ENCODE assay signal across 18 cellular contexts in genomic region chr11:108824601-108825000, GRCh38.
DNase-seq lines count a peak whose midpoint lies in the region; ATAC-seq and TF ChIP-seq lines count a peak whose summit lies in the region.
"Had no signal": no experiment of that assay in that cellular context is flagged by ENCODE, and none has a peak within 500 bp of the region (broad histone marks: within the 10 kb centered on the region; RNA-seq: fewer than 3 reads in every experiment).

No MANE protein-coding gene starts in this region.

- H3K27me3 Mint-ChIP-seq in activated T-cell treated with anti-CD3 and anti-CD28 coated beads, Interleukin-2, amount 50 U/mL, for 72 hours (ENCODE audit: low read depth): no peaks in the 10 kb centered on the region
- H3K27me3 Mint-ChIP-seq in activated T-helper 1 cell treated with anti-CD3 and anti-CD28 coated beads, Interleukin-12 subunit alpha, Interleukin-12 subunit beta, Interleukin-2, Interleukin-4 antibody, amounts not matched to agents 30 ng/mL and 10 ng/mL and 1 ng/mL, durations not matched to agents 14 hours and 24 hours and 36 hours (ENCODE audit: insufficient read depth): no peaks in the 10 kb centered on the region

- H3K27ac Mint-ChIP-seq in activated T-cell treated with anti-CD3 and anti-CD28 coated beads, Interleukin-2, amount 50 U/mL, for 72 hours: peak overlapping the region; percentile 26
- no peak overlapping the region for H3K27ac Mint-ChIP-seq in activated T-helper 1 cell treated with anti-CD3 and anti-CD28 coated beads, Interleukin-12 subunit alpha, Interleukin-12 subunit beta, Interleukin-2, Interleukin-4 antibody, amounts not matched to agents 30 ng/mL and 10 ng/mL and 1 ng/mL, durations not matched to agents 14 hours and 24 hours and 36 hours
- H3K27ac Mint-ChIP-seq: CD8-positive, alpha-beta memory T cell; HFFc6 had no signal

- no peak overlapping the region for H3K4me3 ChIP-seq in choroid plexus epithelial cell (ENCODE audit: low read depth, low read length)
- H3K4me3 ChIP-seq in dorsolateral prefrontal cortex: no peak overlapping the region
- H3K4me3 ChIP-seq: BLaER1 had no signal

- DNase-seq in activated T-cell treated with anti-CD3 and anti-CD28 coated beads, Interleukin-2, amount 50 U/mL, for 72 hours: no peak
- DNase-seq in activated T-cell treated with anti-CD3 and anti-CD28 coated beads, Interleukin-2, amount 50 U/mL, for 48 hours: no peak
- DNase-seq in choroid plexus epithelial cell (ENCODE audit: low read depth) (peak; percentile 51), glomerular endothelial cell (ENCODE audit: extremely low read depth, low read depth, low spot score) (peak; percentile 29), dorsolateral prefrontal cortex (no peak), NCI-H748 treated with DMSO at 0.1 percent for 48 hours (lab: John Stamatoyannopoulos, UW) (no peak)
- DNase-seq in activated T-helper 1 cell treated with anti-CD3 and anti-CD28 coated beads, Interleukin-12 subunit alpha, Interleukin-12 subunit beta, Interleukin-2, Interleukin-4 antibody, amounts not matched to agents 30 ng/mL and 10 ng/mL and 1 ng/mL, durations not matched to agents 14 hours and 24 hours and 36 hours (ENCODE audit: low spot score): no peak
- DNase-seq in effector CD8-positive, alpha-beta T cell (lab: John Stamatoyannopoulos, UW): no peak
- DNase-seq: AML-193; Caco-2; CD8-positive, alpha-beta memory T cell; DND-41; GDM1; HCEC 1CT; HFFc6 had no signal

- no peak for TF ChIP-seq CTCF in choroid plexus epithelial cell (conservative IDR thresholded peaks at IDR 0.05; ENCODE audit: low read depth, low read length)
- no peak for TF ChIP-seq CTCF in dorsolateral prefrontal cortex (IDR thresholded peaks at IDR 0.05 in 54 of 56, conservative IDR thresholded peaks at IDR 0.05 in 2 of 56; ENCODE audit: low read depth in 1 of 56, partially characterized antibody in 56 of 56)

- H3K4me3 Mint-ChIP-seq in activated T-cell treated with anti-CD3 and anti-CD28 coated beads, Interleukin-2, amount 50 U/mL, for 72 hours: no peak overlapping the region
- no peak overlapping the region for H3K4me3 Mint-ChIP-seq in activated T-helper 1 cell treated with anti-CD3 and anti-CD28 coated beads, Interleukin-12 subunit alpha, Interleukin-12 subunit beta, Interleukin-2, Interleukin-4 antibody, amounts not matched to agents 30 ng/mL and 10 ng/mL and 1 ng/mL, durations not matched to agents 14 hours and 24 hours and 36 hours
- H3K4me3 Mint-ChIP-seq: CD8-positive, alpha-beta memory T cell; HFFc6 had no signal

- no peaks in the 10 kb centered on the region for H3K27me3 ChIP-seq in dorsolateral prefrontal cortex
- H3K27me3 ChIP-seq: BLaER1 had no signal

- H3K36me3 Mint-ChIP-seq in activated T-cell treated with anti-CD3 and anti-CD28 coated beads, Interleukin-2, amount 50 U/mL, for 72 hours (ENCODE audit: insufficient read depth in 2 of 2): peaks cover 2 to 4% of the 10 kb centered on the region in 2 donors
- H3K36me3 Mint-ChIP-seq in activated T-helper 1 cell treated with anti-CD3 and anti-CD28 coated beads, Interleukin-12 subunit alpha, Interleukin-12 subunit beta, Interleukin-2, Interleukin-4 antibody, amounts not matched to agents 30 ng/mL and 10 ng/mL and 1 ng/mL, durations not matched to agents 14 hours and 24 hours and 36 hours (ENCODE audit: low read depth): peaks cover 2% of the 10 kb centered on the region

- H3K27ac ChIP-seq in dorsolateral prefrontal cortex: no peak overlapping the region
- H3K27ac ChIP-seq: 22Rv1, BLaER1, HL-60 had no signal

- intact Hi-C loops in dorsolateral prefrontal cortex (cut with DNase I): no loop called here
- intact Hi-C loops in activated T-helper 1 cell treated with anti-CD3 and anti-CD28 coated beads, Interleukin-12 subunit alpha, Interleukin-12 subunit beta, Interleukin-2, Interleukin-4 antibody, amounts not matched to agents 30 ng/mL and 10 ng/mL and 1 ng/mL, durations not matched to agents 14 hours and 24 hours and 36 hours (cut with micrococcal nuclease): no loop called here

- peaks cover 0 to 4% of the 10 kb centered on the region in 2 donors for H3K9me3 Mint-ChIP-seq in activated T-cell treated with anti-CD3 and anti-CD28 coated beads, Interleukin-2, amount 50 U/mL, for 72 hours
- peaks cover under 1% of the 10 kb centered on the region for H3K9me3 Mint-ChIP-seq in activated T-helper 1 cell treated with anti-CD3 and anti-CD28 coated beads, Interleukin-12 subunit alpha, Interleukin-12 subunit beta, Interleukin-2, Interleukin-4 antibody, amounts not matched to agents 30 ng/mL and 10 ng/mL and 1 ng/mL, durations not matched to agents 14 hours and 24 hours and 36 hours
- H3K9me3 Mint-ChIP-seq: CD8-positive, alpha-beta memory T cell had no signal

- no peak for ATAC-seq in activated T-cell treated with anti-CD3 and anti-CD28 coated beads, Interleukin-2, amount 50 U/mL, for 72 hours (replicated peaks in 1 of 2)

- peaks cover 6% of the 10 kb centered on the region for H3K4me1 Mint-ChIP-seq in activated T-cell treated with anti-CD3 and anti-CD28 coated beads, Interleukin-2, amount 50 U/mL, for 72 hours (ENCODE audit: low read depth)
- peaks cover 4% of the 10 kb centered on the region for H3K4me1 Mint-ChIP-seq in activated T-helper 1 cell treated with anti-CD3 and anti-CD28 coated beads, Interleukin-12 subunit alpha, Interleukin-12 subunit beta, Interleukin-2, Interleukin-4 antibody, amounts not matched to agents 30 ng/mL and 10 ng/mL and 1 ng/mL, durations not matched to agents 14 hours and 24 hours and 36 hours (ENCODE audit: low read depth)

Comparison
In these comparisons a context has a peak if more than half of its experiments do, and no peak if none do; other contexts are left out.
1. DNase-seq: peak in choroid plexus epithelial cell (single experiment) and glomerular endothelial cell (single experiment); none in activated T-cell treated with anti-CD3 and anti-CD28 coated beads, Interleukin-2, amount 50 U/mL, for 72 hours (0 of 2), activated T-cell treated with anti-CD3 and anti-CD28 coated beads, Interleukin-2, amount 50 U/mL, for 48 hours (0 of 2), dorsolateral prefrontal cortex (0 of 10), activated T-helper 1 cell treated with anti-CD3 and anti-CD28 coated beads, Interleukin-12 subunit alpha, Interleukin-12 subunit beta, Interleukin-2, Interleukin-4 antibody, amounts not matched to agents 30 ng/mL and 10 ng/mL and 1 ng/mL, durations not matched to agents 14 hours and 24 hours and 36 hours (single experiment), effector CD8-positive, alpha-beta T cell (single experiment) and NCI-H748 treated with DMSO at 0.1 percent for 48 hours (single experiment).